Comparison of ENCODE assay signal across 9 cellular contexts in genomic region chr9:25716220-25716872, GRCh38. TPM values are rescaled to one million over a fixed set of nuclear protein-coding genes. Genes with fewer than 3 reads are reported as not detected.
A peak's percentile ranks its signal among the peaks of the same experiment; 100 is the strongest.
DNase-seq lines count a peak whose midpoint lies in the region; ATAC-seq and TF ChIP-seq lines count a peak whose summit lies in the region.
"Had no signal": no experiment of that assay in that cellular context is flagged by ENCODE, and none has a peak within 500 bp of the region (broad histone marks: within the 10 kb centered on the region; RNA-seq: fewer than 3 reads in every experiment).

No MANE protein-coding gene starts in this region.

- H3K27me3 Mint-ChIP-seq in glutamatergic neuron (ENCODE audit: unreplicated experiment): no peaks in the 10 kb centered on the region
- no peaks in the 10 kb centered on the region for H3K27me3 Mint-ChIP-seq in CD4-positive, alpha-beta T cell
- H3K27me3 Mint-ChIP-seq: B cell had no signal

- no peaks in the 10 kb centered on the region for H3K36me3 Mint-ChIP-seq in glutamatergic neuron (ENCODE audit: unreplicated experiment)
- H3K36me3 Mint-ChIP-seq in CD4-positive, alpha-beta T cell (ENCODE audit: low read depth): no peaks in the 10 kb centered on the region

- H3K27ac ChIP-seq in CD4-positive, alpha-beta T cell (ENCODE audit: low read depth, low read length): no peak overlapping the region

- no peaks in the 10 kb centered on the region for H3K27me3 ChIP-seq in CD4-positive, alpha-beta T cell (ENCODE audit: control insufficient read depth, insufficient read depth, low read length)

- H3K9me3 ChIP-seq in CD4-positive, alpha-beta T cell (ENCODE audit: control insufficient read depth, low read length): peaks cover 8% of the 10 kb centered on the region

- H3K4me1 Mint-ChIP-seq in glutamatergic neuron (ENCODE audit: low read depth, unreplicated experiment): peaks cover 1% of the 10 kb centered on the region
- no peaks in the 10 kb centered on the region for H3K4me1 Mint-ChIP-seq in CD4-positive, alpha-beta T cell (ENCODE audit: low read depth)
- H3K4me1 Mint-ChIP-seq: B cell had no signal

- intact Hi-C loops in CD4-positive, alpha-beta T cell (cut with DNase I, micrococcal nuclease): no loop called here

- DNase-seq in NCI-H526 (lab: John Stamatoyannopoulos, UW) (peak; percentile 33 to 41), NCI-H526 treated with DMSO at 0.1 percent for 48 hours (lab: John Stamatoyannopoulos, UW) (no peak), SW480 (ENCODE audit: low spot score) (peak; percentile 21), glutamatergic neuron (peak; percentile 20), retina (peak; percentile 30), DMS79 treated with DMSO at 0.1 percent for 48 hours (lab: John Stamatoyannopoulos, UW) (no peak)
- no peak for DNase-seq in CD4-positive, alpha-beta T cell

- no peaks in the 10 kb centered on the region for H3K9me3 Mint-ChIP-seq in glutamatergic neuron (ENCODE audit: unreplicated experiment)
- H3K9me3 Mint-ChIP-seq in CD4-positive, alpha-beta T cell: peaks cover 4% of the 10 kb centered on the region

- H3K27ac Mint-ChIP-seq in glutamatergic neuron (ENCODE audit: unreplicated experiment): no peak overlapping the region
- no peak overlapping the region for H3K27ac Mint-ChIP-seq in CD4-positive, alpha-beta T cell
- H3K27ac Mint-ChIP-seq: B cell had no signal

- ATAC-seq in CD4-positive, alpha-beta T cell (ENCODE audit: poor library complexity): no peak
- ATAC-seq in GM18517 (IDR thresholded peaks at IDR 0.05; ENCODE audit: unreplicated experiment): no peak

- POLR2A ChIA-PET in CD4-positive, alpha-beta T cell (lab: Charles Lee): no interaction called here

- H3K4me3 Mint-ChIP-seq in glutamatergic neuron (ENCODE audit: unreplicated experiment): no peak overlapping the region
- no peak overlapping the region for H3K4me3 Mint-ChIP-seq in CD4-positive, alpha-beta T cell
- H3K4me3 Mint-ChIP-seq: B cell had no signal

- CTCF ChIA-PET in CD4-positive, alpha-beta T cell (lab: Charles Lee): no interaction called here

- peak; percentile 42 for TF ChIP-seq CTCF in glutamatergic neuron (IDR thresholded peaks at IDR 0.05; ENCODE audit: partially characterized antibody, unreplicated experiment)
- no peak for TF ChIP-seq CTCF in CD4-positive, alpha-beta T cell (IDR thresholded peaks at IDR 0.05)

RNA-seq across cellular contexts. Expression of gene TUSC1, which starts 38.1 kb away (rescaled TPM):
- 7.4 TPM for total RNA-seq in glutamatergic neuron (ENCODE audit: unreplicated experiment)
- under 1 TPM; 0.14 TPM for total RNA-seq in CD4-positive, alpha-beta T cell

Comparison
In these comparisons a context has a peak if more than half of its experiments do, and no peak if none do; other contexts are left out.
1. DNase-seq: peak in NCI-H526 (2 of 2), SW480 (single experiment), glutamatergic neuron (single experiment) and retina (single experiment); none in NCI-H526 treated with DMSO at 0.1 percent for 48 hours (single experiment), CD4-positive, alpha-beta T cell (0 of 10) and DMS79 treated with DMSO at 0.1 percent for 48 hours (single experiment).